1 cellular context compared by ENCODE assay signal in the genomic region with DNA sequence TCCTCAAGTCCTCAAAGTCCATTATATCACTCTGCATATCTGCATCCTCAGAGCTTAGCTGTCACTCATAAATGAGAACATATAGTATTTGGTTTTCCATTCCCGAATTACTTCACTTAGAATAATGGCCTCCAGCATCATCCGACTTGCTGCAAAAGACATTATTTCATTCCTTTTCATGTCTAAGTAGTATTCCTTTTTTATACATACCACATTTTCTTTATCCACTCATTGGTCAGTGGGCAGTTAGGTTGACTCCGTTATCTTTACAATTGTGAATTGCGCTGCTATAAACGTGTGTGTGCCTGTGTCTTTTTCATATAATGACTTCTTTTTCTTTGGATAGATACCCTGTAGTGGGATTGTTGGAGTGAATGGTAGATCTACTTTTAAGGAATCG.
TF ChIP-seq lines count a peak whose summit lies in the region.

No MANE protein-coding gene starts in this region.

TF ChIP-seq in SK-N-SH, 30 proteins besides CTCF, POLR2A, EP300 and RAD21 (continued from another document):
- TF ChIP-seq, protein P1, sequence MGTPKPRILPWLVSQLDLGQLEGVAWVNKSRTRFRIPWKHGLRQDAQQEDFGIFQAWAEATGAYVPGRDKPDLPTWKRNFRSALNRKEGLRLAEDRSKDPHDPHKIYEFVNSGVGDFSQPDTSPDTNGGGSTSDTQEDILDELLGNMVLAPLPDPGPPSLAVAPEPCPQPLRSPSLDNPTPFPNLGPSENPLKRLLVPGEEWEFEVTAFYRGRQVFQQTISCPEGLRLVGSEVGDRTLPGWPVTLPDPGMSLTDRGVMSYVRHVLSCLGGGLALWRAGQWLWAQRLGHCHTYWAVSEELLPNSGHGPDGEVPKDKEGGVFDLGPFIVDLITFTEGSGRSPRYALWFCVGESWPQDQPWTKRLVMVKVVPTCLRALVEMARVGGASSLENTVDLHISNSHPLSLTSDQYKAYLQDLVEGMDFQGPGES (IDR thresholded peaks at IDR 0.05; ENCODE audit: low read depth, low read length): no peak
- TF ChIP-seq USF1 (IDR thresholded peaks at IDR 0.05; ENCODE audit: borderline replicate concordance, low read depth) (no peak), FOSL2 (IDR thresholded peaks at IDR 0.05; ENCODE audit: borderline replicate concordance, low read depth) (no peak), TAF1 (IDR thresholded peaks at IDR 0.05; ENCODE audit: borderline replicate concordance, low read depth, low read length) (no peak), GATA2 (CRISPR knock-in tag; IDR thresholded peaks at IDR 0.05) (no peak), EZH2phosphoT487 (IDR thresholded peaks at IDR 0.05; ENCODE audit: borderline replicate concordance, low read depth) (no peak)
- TF ChIP-seq, protein P2, sequence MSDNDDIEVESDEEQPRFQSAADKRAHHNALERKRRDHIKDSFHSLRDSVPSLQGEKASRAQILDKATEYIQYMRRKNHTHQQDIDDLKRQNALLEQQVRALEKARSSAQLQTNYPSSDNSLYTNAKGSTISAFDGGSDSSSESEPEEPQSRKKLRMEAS (IDR thresholded peaks at IDR 0.05; ENCODE audit: low read depth): no peak
- TF ChIP-seq, protein P3, sequence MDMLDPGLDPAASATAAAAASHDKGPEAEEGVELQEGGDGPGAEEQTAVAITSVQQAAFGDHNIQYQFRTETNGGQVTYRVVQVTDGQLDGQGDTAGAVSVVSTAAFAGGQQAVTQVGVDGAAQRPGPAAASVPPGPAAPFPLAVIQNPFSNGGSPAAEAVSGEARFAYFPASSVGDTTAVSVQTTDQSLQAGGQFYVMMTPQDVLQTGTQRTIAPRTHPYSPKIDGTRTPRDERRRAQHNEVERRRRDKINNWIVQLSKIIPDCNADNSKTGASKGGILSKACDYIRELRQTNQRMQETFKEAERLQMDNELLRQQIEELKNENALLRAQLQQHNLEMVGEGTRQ (IDR thresholded peaks at IDR 0.05; ENCODE audit: borderline replicate concordance, low read depth, low read length): no peak
TF ChIP-seq in SK-N-SH: peak in this region for 0.
